ENCODE assay signal across 23 cellular contexts in the genomic region with DNA sequence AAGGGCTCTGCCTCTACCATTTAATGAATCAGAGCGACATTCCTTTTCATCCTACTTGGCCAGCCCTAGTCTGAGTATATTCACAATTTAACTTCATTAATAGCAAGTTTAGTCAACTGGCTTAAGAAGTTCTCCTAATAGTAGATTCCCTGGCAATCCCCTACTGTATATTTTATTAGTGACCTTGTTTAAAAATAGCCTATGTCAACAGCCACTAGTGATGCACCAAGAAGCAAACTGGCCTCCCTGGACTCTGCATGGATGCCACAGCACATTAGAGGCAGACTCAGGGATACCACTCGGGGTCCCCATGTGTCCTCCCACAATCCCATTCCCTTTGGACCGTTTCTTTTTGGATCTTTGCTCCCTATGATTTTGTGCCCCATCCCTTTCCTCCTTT.
"Had no signal": no experiment of that assay in that cellular context is flagged by ENCODE, and none has a peak within 500 bp of the region (broad histone marks: within the 10 kb centered on the region; RNA-seq: fewer than 3 reads in every experiment).

No MANE protein-coding gene starts in this region.

- H3K27me3 Mint-ChIP-seq: dendritic cell treated with granulocyte-macrophage colony-stimulating factor and Interleukin-4, amounts not matched to agents 40 ng/mL and 50 ng/mL, for 4 days had no signal

- H3K36me3 Mint-ChIP-seq: memory B cell, natural killer cell had no signal

- H3K9me3 Mint-ChIP-seq: dendritic cell treated with granulocyte-macrophage colony-stimulating factor and Interleukin-4, amounts not matched to agents 40 ng/mL and 50 ng/mL, for 4 days; mesothelial cell of epicardium had no signal

- ATAC-seq: effector memory CD8-positive, alpha-beta T cell; gastrocnemius medialis; left lobe of liver had no signal

- H3K9me3 ChIP-seq: esophagus muscularis mucosa, gastrocnemius medialis, lower lobe of right lung, stomach, thoracic aorta, transverse colon had no signal

- H3K27me3 ChIP-seq: esophagus muscularis mucosa, gastrocnemius medialis, stomach, transverse colon had no signal

- DNase-seq: effector memory CD8-positive, alpha-beta T cell; gastrocnemius medialis; glutamatergic neuron; hippocampal formation; kidney glomerular epithelial cell; lower lobe of right lung; natural killer cell; posterior cingulate gyrus; right cardiac atrium; small intestine; stimulated activated CD4-positive, alpha-beta T cell treated with anti-CD3 and anti-CD28 coated beads, Interleukin-12 subunit alpha, Interleukin-12 subunit beta, amount 100 ng/mL, for 4 hours; stimulated activated naive CD4-positive, alpha-beta T cell; stomach; substantia nigra; transverse colon had no signal

- H3K36me3 ChIP-seq: esophagus muscularis mucosa, gastrocnemius medialis, lower lobe of right lung, stomach, thoracic aorta, transverse colon had no signal

- H3K27ac ChIP-seq: epithelial cell of prostate, esophagus muscularis mucosa, gastrocnemius medialis, lower lobe of right lung, stomach, thoracic aorta, transverse colon had no signal

- H3K4me3 ChIP-seq: esophagus muscularis mucosa, gastrocnemius medialis, lower lobe of right lung, stomach, thoracic aorta, transverse colon had no signal

- H3K4me3 Mint-ChIP-seq: dendritic cell treated with granulocyte-macrophage colony-stimulating factor and Interleukin-4, amounts not matched to agents 40 ng/mL and 50 ng/mL, for 4 days; effector memory CD8-positive, alpha-beta T cell; memory B cell; mesothelial cell of epicardium; natural killer cell; neural crest cell had no signal

- H3K27ac Mint-ChIP-seq: dendritic cell treated with granulocyte-macrophage colony-stimulating factor and Interleukin-4, amounts not matched to agents 40 ng/mL and 50 ng/mL, for 4 days; effector memory CD8-positive, alpha-beta T cell; memory B cell; mesothelial cell of epicardium; natural killer cell had no signal

- H3K4me1 Mint-ChIP-seq: natural killer cell, neural crest cell had no signal
